ENCODE assay signal across 11 cellular contexts in genomic region chr4:2792396-2792710, GRCh38. TPM values are rescaled to one million over a fixed set of nuclear protein-coding genes. Genes with fewer than 3 reads are reported as not detected.
DNase-seq lines count a peak whose midpoint lies in the region; ATAC-seq and TF ChIP-seq lines count a peak whose summit lies in the region.
"Had no signal": no experiment of that assay in that cellular context is flagged by ENCODE, and none has a peak within 500 bp of the region (broad histone marks: within the 10 kb centered on the region; RNA-seq: fewer than 3 reads in every experiment).

No MANE protein-coding gene starts in this region.

- H3K79me2 ChIP-seq in MM.1S (ENCODE audit: low read length): no peaks in the 10 kb centered on the region

- no peaks in the 10 kb centered on the region for H4K20me1 ChIP-seq in MM.1S (ENCODE audit: insufficient read depth, low read length)

- POLR2A ChIA-PET in T-cell (lab: Charles Lee): no interaction called here

- TF ChIP-seq CTCF in stomach (IDR thresholded peaks at IDR 0.05) (no peak), MM.1S (IDR thresholded peaks at IDR 0.05; ENCODE audit: low read length) (no peak)

- CTCF ChIA-PET in activated CD8-positive, alpha-beta memory T cell treated with anti-CD3 and anti-CD28 coated beads, Interleukin-2, amount 10 ng/mL, durations not matched to agents 7 days and 5 days (lab: Charles Lee): no interaction called here
- CTCF ChIA-PET in T-cell (lab: Charles Lee): no interaction called here

- peak; percentile 63 for DNase-seq in activated CD8-positive, alpha-beta memory T cell treated with anti-CD3 and anti-CD28 coated beads for 24 hours
- DNase-seq in activated CD8-positive, alpha-beta memory T cell treated with anti-CD3 and anti-CD28 coated beads, Interleukin-2, amount 10 ng/mL, durations not matched to agents 7 days and 5 days: no peak
- DNase-seq in T-cell (no peak), immature natural killer cell (no peak), stomach (no peak), NOMO-1 treated with DMSO at 0.1 percent for 48 hours (lab: John Stamatoyannopoulos, UW; ENCODE audit: unreplicated experiment) (no peak), MM.1S (no peak)
- DNase-seq: GF-D8, NCI-H2227 treated with DMSO at 0.1 percent for 48 hours, SIG-M5 had no signal

- H3K27me3 ChIP-seq in stomach: no peaks in the 10 kb centered on the region
- H3K27me3 ChIP-seq in MM.1S (replicated peaks; ENCODE audit: insufficient read depth, low read length): no peaks in the 10 kb centered on the region

- no peaks in the 10 kb centered on the region for H3K36me3 Mint-ChIP-seq in activated CD8-positive, alpha-beta memory T cell treated with anti-CD3 and anti-CD28 coated beads, Interleukin-2, amount 10 ng/mL, durations not matched to agents 7 days and 5 days
- H3K36me3 Mint-ChIP-seq in T-cell (no peaks in the 10 kb centered on the region), immature natural killer cell (no peaks in the 10 kb centered on the region)

- H3K9me3 Mint-ChIP-seq in activated CD8-positive, alpha-beta memory T cell treated with anti-CD3 and anti-CD28 coated beads, Interleukin-2, amount 10 ng/mL, durations not matched to agents 7 days and 5 days (ENCODE audit: low read depth): no peaks in the 10 kb centered on the region
- H3K9me3 Mint-ChIP-seq in T-cell (no peaks in the 10 kb centered on the region), immature natural killer cell (no peaks in the 10 kb centered on the region)

- H3K27ac ChIP-seq in stomach: peak overlapping the region in 4 of 5 donors; percentile 57 to 92 (median 84)
- no peak overlapping the region for H3K27ac ChIP-seq in MM.1S (ENCODE audit: low read length)

- TF ChIP-seq POLR2A in stomach (IDR thresholded peaks at IDR 0.05): no peak

- H3K9me2 ChIP-seq in MM.1S (replicated peaks; ENCODE audit: insufficient read depth, low read length): no peaks in the 10 kb centered on the region

- H3K27ac Mint-ChIP-seq in activated CD8-positive, alpha-beta memory T cell treated with anti-CD3 and anti-CD28 coated beads, Interleukin-2, amount 10 ng/mL, durations not matched to agents 7 days and 5 days: no peak overlapping the region
- H3K27ac Mint-ChIP-seq in T-cell (no peak overlapping the region), immature natural killer cell (no peak overlapping the region)

- TF ChIP-seq EP300 in stomach (IDR thresholded peaks at IDR 0.05): no peak

- no peak overlapping the region for H3K9ac ChIP-seq in MM.1S (ENCODE audit: low read length)

- no peak overlapping the region for H3K4me3 Mint-ChIP-seq in activated CD8-positive, alpha-beta memory T cell treated with anti-CD3 and anti-CD28 coated beads, Interleukin-2, amount 10 ng/mL, durations not matched to agents 7 days and 5 days
- peak overlapping the region; percentile 34 to 49 (median 48) for H3K4me3 Mint-ChIP-seq in T-cell
- peak overlapping the region in 3 of 5 donors; percentile 21 to 46 (median 40) for H3K4me3 Mint-ChIP-seq in immature natural killer cell

- peak overlapping the region in 1 of 4 donors; percentile 58 for H3K4me3 ChIP-seq in stomach
- H3K4me3 ChIP-seq in MM.1S (ENCODE audit: low read length): no peak overlapping the region

- no peaks in the 10 kb centered on the region for H3F3A ChIP-seq in MM.1S (ENCODE audit: insufficient read depth, low read length)

- no peaks in the 10 kb centered on the region for H3K27me3 Mint-ChIP-seq in activated CD8-positive, alpha-beta memory T cell treated with anti-CD3 and anti-CD28 coated beads, Interleukin-2, amount 10 ng/mL, durations not matched to agents 7 days and 5 days
- H3K27me3 Mint-ChIP-seq in T-cell (no peaks in the 10 kb centered on the region), immature natural killer cell (ENCODE audit: low read depth in 3 of 3) (peaks cover 0 to 6% (median 2%) of the 10 kb centered on the region in 3 donors)

- H3K9me3 ChIP-seq in stomach (no peaks in the 10 kb centered on the region), MM.1S (replicated peaks; ENCODE audit: insufficient read depth, low read length) (no peaks in the 10 kb centered on the region)

- H3K4me1 ChIP-seq in stomach: peaks cover 67 to 80% (median 72%) of the 10 kb centered on the region in 4 donors
- peaks cover 14% of the 10 kb centered on the region for H3K4me1 ChIP-seq in MM.1S (ENCODE audit: low read length)

- H3K36me3 ChIP-seq in stomach (no peaks in the 10 kb centered on the region), MM.1S (replicated peaks; ENCODE audit: insufficient read depth, low read length) (no peaks in the 10 kb centered on the region)

- 65 to 100% (median 79%) methylated on average over 4 to 8 of the region's 8 CpGs for WGBS in stomach, 5 donors

- intact Hi-C loops in stomach (cut with DNase I; ENCODE audit: low total_unique reads): no loop called here

- no peak overlapping the region for H3K4me2 ChIP-seq in MM.1S (ENCODE audit: low read depth, low read length)

- ATAC-seq in activated CD8-positive, alpha-beta memory T cell treated with anti-CD3 and anti-CD28 coated beads, Interleukin-2, amount 10 ng/mL, durations not matched to agents 7 days and 5 days: no peak
- ATAC-seq in T-cell (replicated peaks in 1 of 4): no peak
- no peak for ATAC-seq in HG03457 (IDR thresholded peaks at IDR 0.05; ENCODE audit: unreplicated experiment)

- H3K4me1 Mint-ChIP-seq in activated CD8-positive, alpha-beta memory T cell treated with anti-CD3 and anti-CD28 coated beads, Interleukin-2, amount 10 ng/mL, durations not matched to agents 7 days and 5 days: peaks cover 31% of the 10 kb centered on the region
- H3K4me1 Mint-ChIP-seq in T-cell: peaks cover 43 to 63% (median 52%) of the 10 kb centered on the region in 3 donors
- H3K4me1 Mint-ChIP-seq in immature natural killer cell: peaks cover 30 to 40% of the 10 kb centered on the region in 2 donors

- H2AFZ ChIP-seq in MM.1S (ENCODE audit: low read length): no peak overlapping the region

RNA-seq across cellular contexts. Expression of gene SH3BP2, which starts 0.5 kb away (rescaled TPM):
- total RNA-seq in activated CD8-positive, alpha-beta memory T cell treated with anti-CD3 and anti-CD28 coated beads, Interleukin-2, amount 10 ng/mL, durations not matched to agents 7 days and 5 days: 100 to 1,000 TPM in 1 of 2 experiments, 10 to 100 TPM in 1; 88.0 to 105 TPM
- total RNA-seq in T-cell (10 to 100 TPM; 44.0 to 68.2 (median 49.7) TPM), stomach (100 to 1,000 TPM in 2 of 5 donors, 10 to 100 TPM in 3; 31.8 to 151 (median 89.9) TPM)
- polyA plus RNA-seq in immature natural killer cell (10 to 100 TPM; 12.6 to 71.0 (median 22.7) TPM), stomach (10 to 100 TPM in 2 of 3 donors, 1 to 10 TPM in 1; 9.0 to 26.7 (median 11.1) TPM)

RNA-seq across cellular contexts. Expression of gene TNIP2, which starts 36.2 kb away (rescaled TPM):
- 10 to 100 TPM; 51.3 to 53.5 TPM for total RNA-seq in activated CD8-positive, alpha-beta memory T cell treated with anti-CD3 and anti-CD28 coated beads, Interleukin-2, amount 10 ng/mL, durations not matched to agents 7 days and 5 days
- total RNA-seq in T-cell: 10 to 100 TPM; 39.5 to 65.3 (median 59.1) TPM
- polyA plus RNA-seq in immature natural killer cell: 10 to 100 TPM; 35.1 to 43.7 (median 40.2) TPM
- total RNA-seq in stomach: 100 to 1,000 TPM in 2 of 5 donors, 10 to 100 TPM in 3; 18.7 to 194 (median 59.6) TPM
- polyA plus RNA-seq in stomach: 10 to 100 TPM; 36.1 to 42.5 (median 37.6) TPM

RNA-seq across cellular contexts. Expression of gene ADD1, which starts 51.3 kb away (rescaled TPM):
- 100 to 1,000 TPM; 251 to 260 TPM for total RNA-seq in activated CD8-positive, alpha-beta memory T cell treated with anti-CD3 and anti-CD28 coated beads, Interleukin-2, amount 10 ng/mL, durations not matched to agents 7 days and 5 days
- total RNA-seq in T-cell (100 to 1,000 TPM; 241 to 274 (median 256) TPM), stomach (1,000 to 10,000 TPM in 1 of 5 donors, 100 to 1,000 TPM in 4; 162 to 1,174 (median 290) TPM)
- polyA plus RNA-seq in immature natural killer cell (100 to 1,000 TPM; 207 to 318 (median 314) TPM), stomach (100 to 1,000 TPM; 103 to 197 (median 127) TPM)
